Comparison of ENCODE assay signal across 2 cellular contexts in genomic region chr15:49154799-49155109, GRCh38.
TF ChIP-seq lines count a peak whose summit lies in the region.

No MANE protein-coding gene starts in this region.

TF ChIP-seq in HEK293, 187 proteins besides CTCF, POLR2A, EP300 and RAD21:
- TF ChIP-seq ZNF362 (tag by site-specific recombination; IDR thresholded peaks at IDR 0.05) (0 out of 2 replicates have a peak, but pooled peaks have one; percentile 26), ZNF221 (tag by site-specific recombination; IDR thresholded peaks at IDR 0.05; ENCODE audit: borderline replicate concordance) (no peak)

TF ChIP-seq in HepG2, 621 proteins besides CTCF, POLR2A, EP300 and RAD21:
- TF ChIP-seq ZNF782 (CRISPR knock-in tag; IDR thresholded peaks at IDR 0.05; ENCODE audit: borderline replicate concordance) = 0 out of 2 replicates have a peak, but pooled peaks have one; percentile 15
- TF ChIP-seq PITX1 (CRISPR knock-in tag; IDR thresholded peaks at IDR 0.05) = peak; percentile 3; the same call in 1 of the 2 replicates
- TF ChIP-seq RCOR2 (CRISPR knock-in tag; IDR thresholded peaks at IDR 0.05) = no peak
- 0 out of 2 replicates have a peak, but pooled peaks have one; percentile 12 for TF ChIP-seq ZNF431 (CRISPR knock-in tag; IDR thresholded peaks at IDR 0.05; ENCODE audit: borderline replicate concordance, low read depth)
- TF ChIP-seq ZNF138 (CRISPR knock-in tag; IDR thresholded peaks at IDR 0.05; ENCODE audit: low read depth) = no peak
- TF ChIP-seq ZNF567 (CRISPR knock-in tag; IDR thresholded peaks at IDR 0.05; ENCODE audit: borderline replicate concordance) = peak; percentile 67; the same call in 1 of the 2 replicates
- 0 out of 2 replicates have a peak, but pooled peaks have one; percentile 46 for TF ChIP-seq ZNF713 (CRISPR knock-in tag; IDR thresholded peaks at IDR 0.05)
